ENCODE assay signal across 9 cellular contexts in the genomic region with DNA sequence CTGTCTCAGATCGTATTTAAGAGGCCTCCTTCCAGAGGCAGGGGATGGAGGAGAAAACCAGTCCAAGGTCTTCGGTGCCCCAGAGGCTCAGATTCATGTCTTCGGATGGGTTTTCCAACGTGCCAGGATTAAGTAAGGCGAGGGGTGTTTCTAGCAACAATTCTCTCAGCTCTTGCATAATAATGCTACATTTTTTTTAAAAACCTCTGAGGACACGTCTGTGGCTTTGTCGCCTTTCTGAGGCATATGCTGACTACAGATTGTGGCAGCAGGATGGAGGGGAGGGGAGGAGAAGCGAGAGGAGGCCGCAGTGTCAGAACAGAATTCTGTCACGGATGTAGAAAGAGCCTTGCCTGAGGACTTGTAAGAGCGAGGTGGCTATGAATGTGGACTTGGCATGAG. TPM values are rescaled to one million over a fixed set of nuclear protein-coding genes. Genes with fewer than 3 reads are reported as not detected.
DNase-seq lines count a peak whose midpoint lies in the region; ATAC-seq, FAIRE-seq and TF ChIP-seq lines count a peak whose summit lies in the region.
"Had no signal": no experiment of that assay in that cellular context is flagged by ENCODE, and none has a peak within 500 bp of the region (broad histone marks: within the 10 kb centered on the region; RNA-seq: fewer than 3 reads in every experiment).

No MANE protein-coding gene starts in this region.

- H3K27ac ChIP-seq in right lobe of liver, result peak overlapping the region in 2 of 3 donors; percentile 82
- H3K27ac ChIP-seq in HepG2 (ENCODE audit: extremely low read length, insufficient read depth, low read length), result no peak overlapping the region

- POLR2A ChIA-PET in HepG2 (lab: Yijun Ruan, JAX), result interaction anchor here (1.8 kb wide), 1 partner anchor 18 kb away, joined by 8 read pairs; a partner anchor contains a TSS

- no peak for TF ChIP-seq POLR2A in right lobe of liver (IDR thresholded peaks at IDR 0.05)
- TF ChIP-seq POLR2A in HepG2 (IDR thresholded peaks at IDR 0.05; ENCODE audit: insufficient read depth in 1 of 2, low read depth in 2 of 2, low read length in 2 of 2), result no peak

- CTCF ChIA-PET in HepG2 (lab: Yijun Ruan, JAX; ENCODE audit: low intra/inter-chr PET ratio, low total read pairs), result no interaction called here

- peaks cover 0 to 23% (median 9%) of the 10 kb centered on the region in 4 donors for H3K4me1 ChIP-seq in right lobe of liver
- H3K4me1 ChIP-seq in HepG2 (ENCODE audit: insufficient read depth, low read length), result peaks cover 30% of the 10 kb centered on the region
- peaks cover 23% of the 10 kb centered on the region for H3K4me1 ChIP-seq in BE2C

- H3K27me3 ChIP-seq in right lobe of liver (no peaks in the 10 kb centered on the region), HepG2 (ENCODE audit: control insufficient read depth in 1 of 2, insufficient read depth in 2 of 2, low read length in 2 of 2) (peaks cover 2 to 38% of the 10 kb centered on the region in 2 experiments; a peak in 4 of 5 replicates), BE2C (no peaks in the 10 kb centered on the region)

- ATAC-seq in right lobe of liver (peak in 1 of 4 donors; percentile 1), HepG2 (no peak), SK-N-SH treated with all-trans-retinoic acid at 6 μM for 48 hours (no peak)

- BruUV-seq in HepG2 (replicated peaks; lab: Mats Ljungman, UMichigan), result no TSS peak

- H3K9ac ChIP-seq in HepG2 (ENCODE audit: insufficient read depth, low read depth, low read length), result no peak overlapping the region

- H2AFZ ChIP-seq in HepG2 (ENCODE audit: low read length), result no peak overlapping the region

- no peak for TF ChIP-seq CTCF in right lobe of liver (IDR thresholded peaks at IDR 0.05)
- no peak for TF ChIP-seq CTCF in HepG2 (CRISPR knock-in tag; IDR thresholded peaks at IDR 0.05)
- no peak for TF ChIP-seq CTCF in BE2C (IDR thresholded peaks at IDR 0.05; ENCODE audit: low read depth, low read length)

- TF ChIP-seq RAD21 in HepG2 (CRISPR knock-in tag; IDR thresholded peaks at IDR 0.05), result no peak

- 14% methylated on average over 8 of the region's 11 CpGs for WGBS in right lobe of liver (ENCODE audit: insufficient coverage, low coverage, low lambda C conversion rate, missing lambda C conversion rate)
- WGBS in HepG2 (ENCODE audit: low lambda C conversion rate), result 37% methylated on average over 11 of the region's 11 CpGs

- DNase-seq in right lobe of liver (no peak), HepG2 (ENCODE audit: low spot score) (no peak), fibroblast of peridontal ligament (ENCODE audit: extremely low read depth) (peak; percentile 5), mucosa of gallbladder (ENCODE audit: low spot score) (no peak), BE2C (no peak), hippocampal formation (lab: John Stamatoyannopoulos, UW) (no peak)
- DNase-seq in activated CD4-positive, alpha-beta T cell treated with anti-CD3 and anti-CD28 coated beads, Interleukin-2, amount 50 U/mL, for 48 hours, result peak; percentile 74 to 82

- TF ChIP-seq EP300 in HepG2 (IDR thresholded peaks at IDR 0.05; ENCODE audit: low read depth in 2 of 2, low read length in 2 of 2) (no peak), HepG2 (CRISPR knock-in tag; IDR thresholded peaks at IDR 0.05; ENCODE audit: borderline replicate concordance) (no peak)

- H3K4me2 ChIP-seq in HepG2 (ENCODE audit: low read depth, low read length), result no peak overlapping the region

- H3K79me2 ChIP-seq in HepG2 (ENCODE audit: insufficient read depth, low read length), result no peaks in the 10 kb centered on the region

- intact Hi-C loops in right lobe of liver (cut with DNase I), result no loop called here
- intact Hi-C loops in HepG2 (cut with micrococcal nuclease; ENCODE audit: unreplicated experiment), result no loop called here

- no peaks in the 10 kb centered on the region for H4K20me1 ChIP-seq in HepG2 (ENCODE audit: insufficient read depth, low read length)

- in situ Hi-C loops in HepG2 (cut with HindIII; ENCODE audit: extremely low pct_ligation_motif_present, low pct_unique_long_range_greater_than_20kb), result no loop called here

- no peak for FAIRE-seq in HepG2 (lab: Jason Lieb, UNC)

- peak overlapping the region in 2 of 3 donors; percentile 17 to 41 for H3K4me3 ChIP-seq in right lobe of liver
- no peak overlapping the region for H3K4me3 ChIP-seq in HepG2 (replicated peaks in 1 of 3; ENCODE audit: insufficient read depth in 1 of 3, low read depth in 2 of 3, low read length in 3 of 3)
- no peak overlapping the region for H3K4me3 ChIP-seq in BE2C (ENCODE audit: low read depth, low read length)
- H3K4me3 ChIP-seq: upper lobe of left lung had no signal

- H3K36me3 ChIP-seq in right lobe of liver (no peaks in the 10 kb centered on the region), HepG2 (replicated peaks in 1 of 2; ENCODE audit: control insufficient read depth in 1 of 2, insufficient read depth in 2 of 2, low read length in 2 of 2) (no peaks in the 10 kb centered on the region), BE2C (no peaks in the 10 kb centered on the region)
- H3K36me3 ChIP-seq: upper lobe of left lung had no signal

- H3K9me3 ChIP-seq in right lobe of liver (no peaks in the 10 kb centered on the region), HepG2 (ENCODE audit: low read length) (no peaks in the 10 kb centered on the region), BE2C (no peaks in the 10 kb centered on the region)
- H3K9me3 ChIP-seq: upper lobe of left lung had no signal

TF ChIP-seq in HepG2, 621 proteins besides CTCF, POLR2A, EP300 and RAD21:
- TF ChIP-seq SALL2 (CRISPR knock-in tag; IDR thresholded peaks at IDR 0.05), result no peak

TF ChIP-seq in SK-N-SH treated with all-trans-retinoic acid at 6 μM for 48 hours, 23 proteins besides CTCF, POLR2A, EP300 and RAD21:
- no peak for TF ChIP-seq ISL1 (CRISPR knock-in tag; IDR thresholded peaks at IDR 0.05)
- no peak for TF ChIP-seq ZNF70 (CRISPR knock-in tag; IDR thresholded peaks at IDR 0.05)
- no peak for TF ChIP-seq CSDC2 (CRISPR knock-in tag; IDR thresholded peaks at IDR 0.05)
- TF ChIP-seq, protein P1, sequence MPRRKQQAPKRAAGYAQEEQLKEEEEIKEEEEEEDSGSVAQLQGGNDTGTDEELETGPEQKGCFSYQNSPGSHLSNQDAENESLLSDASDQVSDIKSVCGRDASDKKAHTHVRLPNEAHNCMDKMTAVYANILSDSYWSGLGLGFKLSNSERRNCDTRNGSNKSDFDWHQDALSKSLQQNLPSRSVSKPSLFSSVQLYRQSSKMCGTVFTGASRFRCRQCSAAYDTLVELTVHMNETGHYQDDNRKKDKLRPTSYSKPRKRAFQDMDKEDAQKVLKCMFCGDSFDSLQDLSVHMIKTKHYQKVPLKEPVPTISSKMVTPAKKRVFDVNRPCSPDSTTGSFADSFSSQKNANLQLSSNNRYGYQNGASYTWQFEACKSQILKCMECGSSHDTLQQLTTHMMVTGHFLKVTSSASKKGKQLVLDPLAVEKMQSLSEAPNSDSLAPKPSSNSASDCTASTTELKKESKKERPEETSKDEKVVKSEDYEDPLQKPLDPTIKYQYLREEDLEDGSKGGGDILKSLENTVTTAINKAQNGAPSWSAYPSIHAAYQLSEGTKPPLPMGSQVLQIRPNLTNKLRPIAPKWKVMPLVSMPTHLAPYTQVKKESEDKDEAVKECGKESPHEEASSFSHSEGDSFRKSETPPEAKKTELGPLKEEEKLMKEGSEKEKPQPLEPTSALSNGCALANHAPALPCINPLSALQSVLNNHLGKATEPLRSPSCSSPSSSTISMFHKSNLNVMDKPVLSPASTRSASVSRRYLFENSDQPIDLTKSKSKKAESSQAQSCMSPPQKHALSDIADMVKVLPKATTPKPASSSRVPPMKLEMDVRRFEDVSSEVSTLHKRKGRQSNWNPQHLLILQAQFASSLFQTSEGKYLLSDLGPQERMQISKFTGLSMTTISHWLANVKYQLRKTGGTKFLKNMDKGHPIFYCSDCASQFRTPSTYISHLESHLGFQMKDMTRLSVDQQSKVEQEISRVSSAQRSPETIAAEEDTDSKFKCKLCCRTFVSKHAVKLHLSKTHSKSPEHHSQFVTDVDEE (CRISPR knock-in tag; IDR thresholded peaks at IDR 0.05), result no peak

RNA-seq across cellular contexts. Expression of a gene that starts 17.7 kb away (rescaled TPM):
- 100 to 1,000 TPM in 1 of 6 experiments, 10 to 100 TPM in 5; 16.5 to 103 (median 26.9) TPM for total RNA-seq in right lobe of liver
- total RNA-seq in HepG2 (2016; rRNA removed; fragmentation: Illumina TruSeq; extraction: Trizol), result 66.8 and 72.4 TPM in 2 replicates
- total RNA-seq in HepG2 (2016; cell fraction: cytosol; rRNA removed; fragmentation: Illumina TruSeq; extraction: Trizol; ENCODE audit: low read depth), result 41.5 and 58.5 TPM in 2 replicates
- total RNA-seq in HepG2 (2016; cell fraction: insoluble cytoplasmic fraction; rRNA removed; fragmentation: Illumina TruSeq; extraction: Trizol), result 69.4 and 83.1 TPM in 2 replicates
- 47.6 and 63.2 TPM in 2 replicates for total RNA-seq in HepG2 (2016; cell fraction: membrane; rRNA removed; fragmentation: Illumina TruSeq; extraction: Trizol)
- 23.1 and 27.7 TPM in 2 replicates for total RNA-seq in HepG2 (2016; cell fraction: nucleus; rRNA removed; fragmentation: Illumina TruSeq; extraction: Trizol)
- 44.0 and 48.4 TPM in 2 replicates for polyA plus RNA-seq in HepG2 (2011; rRNA removed)
- 65.1 and 68.9 TPM in 2 replicates for polyA plus RNA-seq in HepG2 (2011; cell fraction: cytosol; rRNA removed)
- 24.4 and 25.2 TPM in 2 replicates for polyA plus RNA-seq in HepG2 (2011; cell fraction: nucleus; rRNA removed)
- 27.5 and 30.7 TPM in 2 replicates for polyA plus RNA-seq in HepG2 (2012)
- polyA plus RNA-seq in HepG2 (2016; cell fraction: cytosol; fragmentation: Illumina TruSeq; extraction: Trizol; ENCODE audit: low read depth), result 56.9 and 82.2 TPM in 2 replicates
- polyA plus RNA-seq in HepG2 (2016; cell fraction: insoluble cytoplasmic fraction; fragmentation: Illumina TruSeq; extraction: Trizol; ENCODE audit: low read depth), result 94.3 and 99.6 TPM in 2 replicates
- polyA plus RNA-seq in HepG2 (2016; cell fraction: membrane; fragmentation: Illumina TruSeq; extraction: Trizol; ENCODE audit: low read depth), result 61.8 and 62.4 TPM in 2 replicates
- polyA plus RNA-seq in HepG2 (2016; cell fraction: nucleus; fragmentation: Illumina TruSeq; extraction: Trizol; ENCODE audit: insufficient read depth, low read depth), result 51.1 and 54.5 TPM in 2 replicates
- 14.3 and 18.2 TPM in 2 replicates for polyA minus RNA-seq in HepG2 (2011; rRNA and poly(A)+ RNA removed; ENCODE audit: low replicate concordance)
- polyA minus RNA-seq in HepG2 (2011; cell fraction: cytosol; rRNA and poly(A)+ RNA removed), result 6.4 and 11.3 TPM in 2 replicates
- polyA minus RNA-seq in HepG2 (2011; cell fraction: nucleus; rRNA and poly(A)+ RNA removed), result 6.3 and 11.4 TPM in 2 replicates
- 12.9 TPM for total RNA-seq in mucosa of gallbladder
- polyA plus RNA-seq in BE2C (2012; ENCODE audit: insufficient read depth, insufficient read length, low read depth), result 60.2 TPM

Comparison
In these comparisons a context has a peak if more than half of its experiments do, and no peak if none do; other contexts are left out.
1. H3K4me3 ChIP-seq: peak in right lobe of liver (2 of 3); none in HepG2 (0 of 3) and BE2C (single experiment).
2. DNase-seq: peak in activated CD4-positive, alpha-beta T cell treated with anti-CD3 and anti-CD28 coated beads, Interleukin-2, amount 50 U/mL, for 48 hours (2 of 2) and fibroblast of peridontal ligament (single experiment); none in right lobe of liver (0 of 3), HepG2 (single experiment), mucosa of gallbladder (single experiment), BE2C (single experiment) and hippocampal formation (0 of 2).